ENCODE assay signal across 13 cellular contexts in genomic region chr6:121794630-121795029, GRCh38.
DNase-seq lines count a peak whose midpoint lies in the region; ATAC-seq and TF ChIP-seq lines count a peak whose summit lies in the region.
"Had no signal": no experiment of that assay in that cellular context is flagged by ENCODE, and none has a peak within 500 bp of the region (broad histone marks: within the 10 kb centered on the region; RNA-seq: fewer than 3 reads in every experiment).

No MANE protein-coding gene starts in this region.

- no peak overlapping the region for H3K4me3 Mint-ChIP-seq in T-cell

- no peaks in the 10 kb centered on the region for H3K79me2 ChIP-seq in mammary epithelial cell (ENCODE audit: insufficient read depth, low read length)

- H3K4me1 Mint-ChIP-seq in T-cell, result no peaks in the 10 kb centered on the region

- POLR2A ChIA-PET in BJ (lab: Charles Lee) (no interaction called here), T-cell (lab: Charles Lee) (no interaction called here)

- DNase-seq in BJ (ENCODE audit: low read depth) (peak; percentile 72), M059J (ENCODE audit: low read depth) (peak; percentile 89), mammary epithelial cell (peak; percentile 88), lung microvascular endothelial cell (ENCODE audit: low read depth in 2 of 2) (peak; percentile 27 to 86), amygdala (lab: John Stamatoyannopoulos, UW) (no peak), T-cell (no peak)
- DNase-seq: cortex of kidney, DMS153, MM.1S, tibial artery had no signal

- in situ Hi-C loops in mammary epithelial cell (cut with MboI; ENCODE audit: low sequenced_read_pairs in 2 of 2), result no loop called here

- no peak overlapping the region for H2AFZ ChIP-seq in mammary epithelial cell (ENCODE audit: low read depth, low read length)

- H3K36me3 ChIP-seq in BJ (ENCODE audit: control insufficient read depth, insufficient read depth, low read length) (no peaks in the 10 kb centered on the region), mammary epithelial cell (ENCODE audit: insufficient read depth, low read length) (no peaks in the 10 kb centered on the region)
- H3K36me3 ChIP-seq: neutrophil, tibial artery had no signal

- no peaks in the 10 kb centered on the region for H3K36me3 Mint-ChIP-seq in T-cell

- H3K4me1 ChIP-seq in mammary epithelial cell (ENCODE audit: insufficient read depth, low read length), result peaks cover 14% of the 10 kb centered on the region

- H3K27ac Mint-ChIP-seq in T-cell, result no peak overlapping the region

- CTCF ChIA-PET in BJ (lab: Yijun Ruan, JAX), result no interaction called here
- CTCF ChIA-PET in mammary epithelial cell (lab: Charles Lee; ENCODE audit: low non-redundant PET), result no interaction called here
- CTCF ChIA-PET in T-cell (lab: Charles Lee), result interaction anchor here in 1 of 2 donors (0.6 kb wide), 1 partner anchor 37 kb away, joined by 4 read pairs; no protein-coding TSS in a partner anchor

- no TSS peak for BruUV-seq in mammary epithelial cell (replicated peaks; lab: Mats Ljungman, UMichigan)

- H3K9me3 Mint-ChIP-seq in T-cell, result peaks cover 5 to 18% (median 6%) of the 10 kb centered on the region in 3 donors

- no peak overlapping the region for H3K4me2 ChIP-seq in mammary epithelial cell (ENCODE audit: insufficient read depth, low read depth, low read length)

- no peaks in the 10 kb centered on the region for H3K9me3 ChIP-seq in mammary epithelial cell (replicated peaks; ENCODE audit: insufficient read depth, low read length)
- H3K9me3 ChIP-seq: neutrophil, tibial artery had no signal

- peak overlapping the region; percentile 36 for H3K27ac ChIP-seq in mammary epithelial cell (ENCODE audit: insufficient read depth, low read depth, low read length)
- H3K27ac ChIP-seq: neutrophil, tibial artery had no signal

- H3K9ac ChIP-seq in mammary epithelial cell (ENCODE audit: insufficient read depth, low read length), result no peak overlapping the region

- H3K4me3 ChIP-seq in BJ (ENCODE audit: low read depth, low read length) (no peak overlapping the region), mammary epithelial cell (replicated peaks in 1 of 3; ENCODE audit: insufficient read depth in 1 of 3, low read depth in 2 of 3, low read length in 3 of 3) (no peak overlapping the region)
- H3K4me3 ChIP-seq: tibial artery had no signal

- intact Hi-C loops in mammary epithelial cell (cut with micrococcal nuclease), result no loop called here

- no peak for ATAC-seq in HG03565 (IDR thresholded peaks at IDR 0.05; ENCODE audit: unreplicated experiment)
- ATAC-seq in T-cell (replicated peaks in 1 of 4), result no peak
- ATAC-seq in HG02759 (IDR thresholded peaks at IDR 0.05; ENCODE audit: unreplicated experiment), result no peak

- H3K27me3 ChIP-seq in BJ (ENCODE audit: control insufficient read depth, insufficient read depth, low read length) (no peaks in the 10 kb centered on the region), mammary epithelial cell (ENCODE audit: insufficient read depth, low read length) (no peaks in the 10 kb centered on the region)
- H3K27me3 ChIP-seq: neutrophil, tibial artery had no signal

- no peak for TF ChIP-seq CTCF in BJ (IDR thresholded peaks at IDR 0.05; ENCODE audit: insufficient read depth, low read depth, low read length)
- TF ChIP-seq CTCF in mammary epithelial cell (conservative IDR thresholded peaks at IDR 0.05 in 1 of 2, IDR thresholded peaks at IDR 0.05 in 1 of 2; ENCODE audit: extremely low read depth in 1 of 2, insufficient read depth in 1 of 2, low read depth in 1 of 2, low read length in 2 of 2), result no peak

- dilution Hi-C loops in mammary epithelial cell (cut with HindIII; ENCODE audit: low sequenced_read_pairs), result no loop called here

- no peaks in the 10 kb centered on the region for H4K20me1 ChIP-seq in mammary epithelial cell (ENCODE audit: insufficient read depth, low read length)

- 2% methylated on average over 2 of the region's 2 CpGs for WGBS in mammary epithelial cell (ENCODE audit: low coverage, missing lambda C conversion rate)

- H3K27me3 Mint-ChIP-seq in T-cell, result no peaks in the 10 kb centered on the region

Comparison
In these comparisons a context has a peak if more than half of its experiments do, and no peak if none do; other contexts are left out.
1. DNase-seq: peak in BJ (single experiment), M059J (single experiment), mammary epithelial cell (single experiment) and lung microvascular endothelial cell (2 of 2); none in amygdala (0 of 56) and T-cell (0 of 34).